21 cellular contexts compared by ENCODE assay signal in genomic region chr5:56662891-56663290, GRCh38.
DNase-seq lines count a peak whose midpoint lies in the region; ATAC-seq, FAIRE-seq and TF ChIP-seq lines count a peak whose summit lies in the region.
"Had no signal": no experiment of that assay in that cellular context is flagged by ENCODE, and none has a peak within 500 bp of the region (broad histone marks: within the 10 kb centered on the region; RNA-seq: fewer than 3 reads in every experiment).

No MANE protein-coding gene starts in this region.

- H3K36me3 Mint-ChIP-seq in nephron (ENCODE audit: low read depth), result no peaks in the 10 kb centered on the region
- H3K36me3 Mint-ChIP-seq: CD4-positive, CD25-positive, alpha-beta regulatory T cell; CD8-positive, alpha-beta memory T cell had no signal

- no peak overlapping the region for H3K23ac ChIP-seq in H1 (ENCODE audit: insufficient read length)

- FAIRE-seq in H1 (lab: Jason Lieb, UNC), result peak; percentile 19
- FAIRE-seq: D721Med, G401.6, GM12891, GM18507, H54 had no signal

- H2BK5ac ChIP-seq in H1 (ENCODE audit: low read depth, low read length), result no peak overlapping the region

- POLR2A ChIA-PET in H1 (lab: Charles Lee; ENCODE audit: partially characterized antibody), result no interaction called here

- H3K27ac ChIP-seq in HUES48 (ENCODE audit: low read depth, low read length), result peak overlapping the region; percentile 30
- H3K27ac ChIP-seq in H1 (ENCODE audit: low read depth, low read length), result no peak overlapping the region
- H3K27ac ChIP-seq: HL-60 had no signal

- no peak overlapping the region for H2AFZ ChIP-seq in H1 (ENCODE audit: low read length)

- no peaks in the 10 kb centered on the region for H3K36me3 ChIP-seq in HUES48 (ENCODE audit: control insufficient read depth, insufficient read depth, low read length)
- H3K36me3 ChIP-seq in H1 (ENCODE audit: control insufficient read depth in 2 of 4, insufficient read depth in 4 of 4, low read length in 3 of 4), result no peaks in the 10 kb centered on the region
- H3K36me3 ChIP-seq: BE2C had no signal

- H3K79me2 ChIP-seq in H1 (ENCODE audit: control insufficient read depth in 1 of 2, insufficient read depth in 2 of 2, low read length in 2 of 2), result no peaks in the 10 kb centered on the region

- no peak overlapping the region for H3K18ac ChIP-seq in H1 (ENCODE audit: extremely low read depth, low read length)

- H2BK20ac ChIP-seq in H1 (ENCODE audit: low read length), result 0 out of 2 replicates have a peak overlapping the region, but pooled peaks have one; percentile 17

- no peak overlapping the region for H4K8ac ChIP-seq in H1 (ENCODE audit: extremely low read depth, insufficient read depth, low read length)

- H4K5ac ChIP-seq in H1 (ENCODE audit: insufficient read length, low read depth, low read length), result no peak overlapping the region

- CTCF ChIA-PET in H1 (lab: Charles Lee; ENCODE audit: partially characterized antibody), result interaction anchor here (0.8 kb wide), 1 partner anchor 57 kb away, joined by 3 read pairs; no protein-coding TSS in a partner anchor

- DNase-seq in H1 (ENCODE audit: low read depth in 1 of 2, low spot score in 2 of 2) (no peak), GM13976 (ENCODE audit: low spot score) (no peak), COLO829 (ENCODE audit: low spot score) (no peak)
- DNase-seq: ACHN; C1 segment of cervical spinal cord; Caco-2; CD4-positive, CD25-positive, alpha-beta regulatory T cell; CD8-positive, alpha-beta memory T cell; HCEC 1CT; IMR-90; KBM-7 had no signal

- no peaks in the 10 kb centered on the region for H3K79me1 ChIP-seq in H1 (ENCODE audit: low read depth, low read length)

- H3K27me3 Mint-ChIP-seq in nephron (ENCODE audit: low read depth), result peaks cover 4% of the 10 kb centered on the region
- H3K27me3 Mint-ChIP-seq: CD4-positive, CD25-positive, alpha-beta regulatory T cell had no signal

- no peak for TF ChIP-seq POLR2A in H1 (IDR thresholded peaks at IDR 0.05; ENCODE audit: control extremely low read depth in 1 of 2, low read depth in 2 of 2, low read length in 2 of 2)

- ATAC-seq in GM21515 (IDR thresholded peaks at IDR 0.05; ENCODE audit: unreplicated experiment), result no peak

- no peak overlapping the region for H4K91ac ChIP-seq in H1 (replicated peaks; ENCODE audit: insufficient read length, low read length)

- peak overlapping the region; percentile 16 to 81 (median 59) for H3K27ac Mint-ChIP-seq in nephron
- H3K27ac Mint-ChIP-seq: CD4-positive, CD25-positive, alpha-beta regulatory T cell; CD8-positive, alpha-beta memory T cell had no signal

- 79% methylated on average over 3 of the region's 3 CpGs; no CpG with 5 or more reads in 1 of the 2 experiments for WGBS in H1 (ENCODE audit: extremely low coverage in 1 of 2, insufficient coverage in 1 of 2, insufficient read length in 1 of 2, insufficient replicate concordance in 2 of 2, low coverage in 1 of 2, low lambda C conversion rate in 2 of 2, missing lambda C conversion rate in 1 of 2), 2 experiments

- H2BK12ac ChIP-seq in H1 (ENCODE audit: low read depth, low read length), result no peak overlapping the region

- H3K23me2 ChIP-seq in H1 (ENCODE audit: low read depth, low read length), result no peaks in the 10 kb centered on the region

- no peak overlapping the region for H3K56ac ChIP-seq in H1 (replicated peaks; ENCODE audit: insufficient read length, low read depth, low read length)

- H3K4ac ChIP-seq in H1 (replicated peaks; ENCODE audit: insufficient read length, low read depth, low read length), result no peak overlapping the region

- H3K4me2 ChIP-seq in H1 (ENCODE audit: insufficient read depth in 1 of 2, low read depth in 2 of 2, low read length in 2 of 2), result peak overlapping the region in 1 of 2 experiments; percentile 40; a peak in 1 of 4 replicates

- in situ Hi-C loops in GM13976 (cut with MboI; ENCODE audit: low sequenced_read_pairs, unreplicated experiment), result no loop called here

- H3K4me1 Mint-ChIP-seq in nephron, result no peaks in the 10 kb centered on the region
- H3K4me1 Mint-ChIP-seq: CD8-positive, alpha-beta memory T cell had no signal

- H3K9ac ChIP-seq in HUES48 (ENCODE audit: low read depth, low read length) (no peak overlapping the region), H1 (replicated peaks in 1 of 4; ENCODE audit: extremely low read depth in 1 of 4, low read depth in 3 of 4, low read length in 3 of 4) (no peak overlapping the region)

- H4K20me1 ChIP-seq in H1 (replicated peaks in 1 of 2; ENCODE audit: control insufficient read depth in 1 of 2, insufficient read depth in 2 of 2, low read length in 2 of 2), result no peaks in the 10 kb centered on the region

- H3K9me3 ChIP-seq in HUES48 (ENCODE audit: control insufficient read depth, insufficient read depth, low read length) (no peaks in the 10 kb centered on the region), H1 (ENCODE audit: insufficient read depth in 2 of 2, low read depth in 1 of 2, low read length in 1 of 2) (no peaks in the 10 kb centered on the region)
- H3K9me3 ChIP-seq: BE2C had no signal

- H3K4me3 ChIP-seq in HUES48 (ENCODE audit: low read depth, low read length), result peak overlapping the region; percentile 19; the same call in 1 of the 2 replicates
- H3K4me3 ChIP-seq in H1 (ENCODE audit: extremely low read depth in 1 of 4, insufficient read depth in 2 of 4, low read depth in 3 of 4, low read length in 4 of 4), result no peak overlapping the region

- no peak overlapping the region for H2BK15ac ChIP-seq in H1 (ENCODE audit: low read length)

- H3K9me3 Mint-ChIP-seq in nephron, result peaks cover 7% of the 10 kb centered on the region

- H2AK5ac ChIP-seq in H1 (ENCODE audit: low read depth, low read length), result no peak overlapping the region

- no peak for TF ChIP-seq CTCF in H1 (IDR thresholded peaks at IDR 0.05; ENCODE audit: control extremely low read depth in 1 of 3, insufficient read depth in 1 of 3, low read depth in 1 of 3, low read length in 3 of 3)
- TF ChIP-seq CTCF in nephron (IDR thresholded peaks at IDR 0.05; ENCODE audit: unreplicated experiment in 3 of 3), result no peak
- no peak for TF ChIP-seq CTCF in GM13976 (IDR thresholded peaks at IDR 0.05; ENCODE audit: borderline replicate concordance, control extremely low read depth, extremely low read depth, insufficient read depth, missing control alignments)

- H3K27me3 ChIP-seq in HUES48 (ENCODE audit: control insufficient read depth, insufficient read depth, low read length), result no peaks in the 10 kb centered on the region
- no peaks in the 10 kb centered on the region for H3K27me3 ChIP-seq in H1 (replicated peaks in 1 of 4; ENCODE audit: control insufficient read depth in 3 of 4, extremely low read depth in 1 of 4, insufficient read depth in 3 of 4, low read length in 3 of 4)
- H3K27me3 ChIP-seq: BE2C had no signal

- H2BK120ac ChIP-seq in H1 (replicated peaks; ENCODE audit: low read depth, low read length), result no peak overlapping the region

- no peak for TF ChIP-seq EP300 in H1 (IDR thresholded peaks at IDR 0.05; ENCODE audit: borderline replicate concordance in 1 of 2, low read depth in 2 of 2, low read length in 2 of 2)

- no peak overlapping the region for H3K4me3 Mint-ChIP-seq in nephron
- H3K4me3 Mint-ChIP-seq: CD4-positive, CD25-positive, alpha-beta regulatory T cell; CD8-positive, alpha-beta memory T cell had no signal

- no peak overlapping the region for H3K14ac ChIP-seq in H1 (ENCODE audit: insufficient read length)

- TF ChIP-seq RAD21 in H1 (IDR thresholded peaks at IDR 0.05 in 1 of 2, conservative IDR thresholded peaks at IDR 0.05 in 1 of 2; ENCODE audit: low read depth in 2 of 2, low read length in 2 of 2), result no peak

- H3K4me1 ChIP-seq in HUES48 (ENCODE audit: control insufficient read depth, insufficient read depth, low read length), result peaks cover 16% of the 10 kb centered on the region
- H3K4me1 ChIP-seq in H1 (replicated peaks in 1 of 4; ENCODE audit: control insufficient read depth in 3 of 4, insufficient read depth in 4 of 4, low read length in 3 of 4), result no peaks in the 10 kb centered on the region; a peak in 4 of 7 replicates
- H3K4me1 ChIP-seq: BE2C, Caco-2 had no signal

TF ChIP-seq in H1, 55 proteins besides CTCF, POLR2A, EP300 and RAD21:
- TF ChIP-seq SIRT6 (IDR thresholded peaks at IDR 0.05; ENCODE audit: low read length) (no peak), ZNF274 (IDR thresholded peaks at IDR 0.05; ENCODE audit: borderline replicate concordance, extremely low read depth, low read length) (no peak), SRF (IDR thresholded peaks at IDR 0.05; ENCODE audit: low read depth, low read length) (no peak), ATF2 (IDR thresholded peaks at IDR 0.05; ENCODE audit: low read length) (no peak), GABPA (IDR thresholded peaks at IDR 0.05; ENCODE audit: borderline replicate concordance, insufficient read depth, low read length) (no peak), GTF2F1 (IDR thresholded peaks at IDR 0.05; ENCODE audit: borderline replicate concordance, low read depth, low read length) (no peak), EZH2 (IDR thresholded peaks at IDR 0.05; ENCODE audit: low read depth, low read length, severe bottlenecking) (no peak), KDM5A (IDR thresholded peaks at IDR 0.05; ENCODE audit: low read length) (no peak), TAF1 (IDR thresholded peaks at IDR 0.05; ENCODE audit: low read depth, low read length) (no peak), CBX8 (IDR thresholded peaks at IDR 0.05; ENCODE audit: borderline replicate concordance, low read depth, low read length) (no peak), SP4 (IDR thresholded peaks at IDR 0.05; ENCODE audit: low read length) (no peak), HDAC6 (IDR thresholded peaks at IDR 0.05; ENCODE audit: low read depth, low read length) (no peak)
